Comparison of ENCODE assay signal across 11 cellular contexts in genomic region chr13:51721485-51721884, GRCh38.
DNase-seq lines count a peak whose midpoint lies in the region; ATAC-seq and TF ChIP-seq lines count a peak whose summit lies in the region.
"Had no signal": no experiment of that assay in that cellular context is flagged by ENCODE, and none has a peak within 500 bp of the region (broad histone marks: within the 10 kb centered on the region; RNA-seq: fewer than 3 reads in every experiment).

No MANE protein-coding gene starts in this region.

- H3K4me1 ChIP-seq in MM.1S (ENCODE audit: low read length) = 0 out of 2 replicates have a peak, but pooled peaks cover 8% of the 10 kb centered on the region

- peak; percentile 96 for ATAC-seq in GM18511 (IDR thresholded peaks at IDR 0.05; ENCODE audit: unreplicated experiment)
- ATAC-seq in GM21825 (IDR thresholded peaks at IDR 0.05; ENCODE audit: unreplicated experiment) = peak; percentile 84
- no peak for ATAC-seq in activated CD8-positive, alpha-beta T cell treated with anti-CD3 and anti-CD28 coated beads for 36 hours

- CTCF ChIA-PET in activated CD8-positive, alpha-beta T cell treated with anti-CD3 and anti-CD28 coated beads for 36 hours (lab: Charles Lee) = interaction anchor here (1.1 to 1.3 kb wide), 2 partner anchors 37 to 76 kb away, joined by 3 to 4 read pairs; no protein-coding TSS in a partner anchor
- CTCF ChIA-PET in RWPE1 (lab: Yijun Ruan, JAX) = interaction anchor here (0.6 kb wide), 1 partner anchor 357 kb away, joined by 3 read pairs; no protein-coding TSS in a partner anchor

- no peaks in the 10 kb centered on the region for H3K27me3 Mint-ChIP-seq in activated CD8-positive, alpha-beta T cell treated with anti-CD3 and anti-CD28 coated beads for 36 hours

- H3K4me3 Mint-ChIP-seq in activated CD8-positive, alpha-beta T cell treated with anti-CD3 and anti-CD28 coated beads for 36 hours = no peak overlapping the region

- H3K36me3 Mint-ChIP-seq in activated CD8-positive, alpha-beta T cell treated with anti-CD3 and anti-CD28 coated beads for 36 hours (ENCODE audit: low read depth) = no peaks in the 10 kb centered on the region

- H3F3A ChIP-seq in MM.1S (ENCODE audit: insufficient read depth, low read length) = no peaks in the 10 kb centered on the region

- no peak overlapping the region for H3K4me3 ChIP-seq in MM.1S (ENCODE audit: low read length)

- POLR2A ChIA-PET in activated CD8-positive, alpha-beta T cell treated with anti-CD3 and anti-CD28 coated beads for 36 hours (lab: Charles Lee) = interaction anchor here (0.8 kb wide), 1 partner anchor 268 kb away, joined by 3 read pairs; the partner anchor contains the start of gene INTS6
- POLR2A ChIA-PET in RWPE1 (lab: Yijun Ruan, JAX; ENCODE audit: low non-redundant PET) = no interaction called here

- H4K20me1 ChIP-seq in MM.1S (ENCODE audit: insufficient read depth, low read length) = no peaks in the 10 kb centered on the region

- no peak overlapping the region for H3K4me2 ChIP-seq in MM.1S (ENCODE audit: low read depth, low read length)

- H3K79me2 ChIP-seq in MM.1S (ENCODE audit: low read length) = no peaks in the 10 kb centered on the region

- H3K27ac Mint-ChIP-seq in activated CD8-positive, alpha-beta T cell treated with anti-CD3 and anti-CD28 coated beads for 36 hours = no peak overlapping the region

- no peaks in the 10 kb centered on the region for H3K4me1 Mint-ChIP-seq in activated CD8-positive, alpha-beta T cell treated with anti-CD3 and anti-CD28 coated beads for 36 hours (ENCODE audit: low read depth)

- DNase-seq in MM.1S = peak; percentile 8
- DNase-seq in midbrain (lab: John Stamatoyannopoulos, UW) = peak; percentile 45
- DNase-seq in activated CD4-positive, alpha-beta T cell treated with anti-CD3 and anti-CD28 coated beads for 1 hour = no peak
- DNase-seq in activated CD8-positive, alpha-beta T cell treated with anti-CD3 and anti-CD28 coated beads for 36 hours = no peak
- no peak for DNase-seq in RWPE1 (ENCODE audit: low spot score)
- DNase-seq in cortex of kidney (lab: John Stamatoyannopoulos, UW) = no peak
- DNase-seq: activated naive CD4-positive, alpha-beta T cell treated with anti-CD3 and anti-CD28 coated beads, Interleukin-2, amount 50 U/mL, for 16 hours; NCI-H1436 treated with DMSO at 0.1 percent for 48 hours; stimulated activated CD4-positive, alpha-beta T cell treated with anti-CD3 and anti-CD28 coated beads, Interleukin-4, amount 100 ng/mL, for 24 hours had no signal

- TF ChIP-seq CTCF in MM.1S (IDR thresholded peaks at IDR 0.05; ENCODE audit: low read length) (no peak), RWPE1 (conservative IDR thresholded peaks at IDR 0.05; ENCODE audit: low read depth) (no peak)
- TF ChIP-seq CTCF in activated CD8-positive, alpha-beta T cell treated with anti-CD3 and anti-CD28 coated beads for 36 hours (IDR thresholded peaks at IDR 0.05) = no peak

- H3K27ac ChIP-seq in MM.1S (ENCODE audit: low read length) (no peak overlapping the region), RWPE1 (no peak overlapping the region)

- H3K9me2 ChIP-seq in MM.1S (replicated peaks; ENCODE audit: insufficient read depth, low read length) = no peaks in the 10 kb centered on the region

- no peak overlapping the region for H2AFZ ChIP-seq in MM.1S (ENCODE audit: low read length)

- H3K9me3 Mint-ChIP-seq in activated CD8-positive, alpha-beta T cell treated with anti-CD3 and anti-CD28 coated beads for 36 hours = no peaks in the 10 kb centered on the region

- no peaks in the 10 kb centered on the region for H3K9me3 ChIP-seq in MM.1S (replicated peaks; ENCODE audit: insufficient read depth, low read length)

- intact Hi-C loops in activated CD8-positive, alpha-beta T cell treated with anti-CD3 and anti-CD28 coated beads for 36 hours (cut with micrococcal nuclease) = no loop called here

- H3K9ac ChIP-seq in MM.1S (ENCODE audit: low read length) = no peak overlapping the region

- H3K36me3 ChIP-seq in MM.1S (replicated peaks; ENCODE audit: insufficient read depth, low read length) = no peaks in the 10 kb centered on the region

- H3K27me3 ChIP-seq in MM.1S (replicated peaks; ENCODE audit: insufficient read depth, low read length) = no peaks in the 10 kb centered on the region

Comparison
In these comparisons a context has a peak if more than half of its experiments do, and no peak if none do; other contexts are left out.
1. DNase-seq: peak in MM.1S (single experiment) and midbrain (single experiment); none in activated CD4-positive, alpha-beta T cell treated with anti-CD3 and anti-CD28 coated beads for 1 hour (single experiment), activated CD8-positive, alpha-beta T cell treated with anti-CD3 and anti-CD28 coated beads for 36 hours (single experiment), RWPE1 (single experiment) and cortex of kidney (single experiment).